ENCODE assay signal across 7 cellular contexts in genomic region chr17:77475012-77475976, GRCh38.
DNase-seq lines count a peak whose midpoint lies in the region; ATAC-seq and TF ChIP-seq lines count a peak whose summit lies in the region.

No MANE protein-coding gene starts in this region.

- peaks cover 31% of the 10 kb centered on the region for H3K36me3 Mint-ChIP-seq in activated CD4-positive, alpha-beta memory T cell treated with anti-CD3 and anti-CD28 coated beads for 36 hours
- H3K36me3 Mint-ChIP-seq in endothelial cell (ENCODE audit: low read depth, unreplicated experiment) = peaks cover 15% of the 10 kb centered on the region

- H3K9me3 Mint-ChIP-seq in activated CD4-positive, alpha-beta memory T cell treated with anti-CD3 and anti-CD28 coated beads for 36 hours = no peaks in the 10 kb centered on the region
- no peaks in the 10 kb centered on the region for H3K9me3 Mint-ChIP-seq in endothelial cell (ENCODE audit: unreplicated experiment)

- peak overlapping the region; percentile 45 for H3K4me3 Mint-ChIP-seq in activated CD4-positive, alpha-beta memory T cell treated with anti-CD3 and anti-CD28 coated beads for 36 hours
- peak overlapping the region; percentile 11 for H3K4me3 Mint-ChIP-seq in endothelial cell (ENCODE audit: unreplicated experiment)

- no peak overlapping the region for H3K4me3 ChIP-seq in KMS-11 (IDR thresholded peaks at IDR 0.05; ENCODE audit: insufficient read depth, low read depth, low read length)

- peak; percentile 89 for DNase-seq in activated CD4-positive, alpha-beta memory T cell treated with anti-CD3 and anti-CD28 coated beads for 36 hours
- DNase-seq in endothelial cell (ENCODE audit: low spot score) = no peak
- peak; percentile 59 for DNase-seq in stimulated activated CD4-positive, alpha-beta T cell treated with anti-CD3 and anti-CD28 coated beads, Interleukin-12 subunit alpha, Interleukin-12 subunit beta, amount 100 ng/mL, for 4 hours
- no peak for DNase-seq in NCI-H774 (lab: John Stamatoyannopoulos, UW)

- H3K27me3 Mint-ChIP-seq in activated CD4-positive, alpha-beta memory T cell treated with anti-CD3 and anti-CD28 coated beads for 36 hours = no peaks in the 10 kb centered on the region
- peaks cover 19% of the 10 kb centered on the region for H3K27me3 Mint-ChIP-seq in endothelial cell (ENCODE audit: unreplicated experiment)

- intact Hi-C loops in activated CD4-positive, alpha-beta memory T cell treated with anti-CD3 and anti-CD28 coated beads for 36 hours (cut with micrococcal nuclease) = loop anchor here (10.0 kb wide), 1 partner anchor 370 kb away; no protein-coding TSS in a partner anchor

- peak overlapping the region; percentile 86 for H3K27ac Mint-ChIP-seq in activated CD4-positive, alpha-beta memory T cell treated with anti-CD3 and anti-CD28 coated beads for 36 hours
- peak overlapping the region; percentile 48 for H3K27ac Mint-ChIP-seq in endothelial cell (ENCODE audit: unreplicated experiment)

- no peaks in the 10 kb centered on the region for H3K27me3 ChIP-seq in KMS-11 (ENCODE audit: insufficient read depth, low read depth)

- H2AFZ ChIP-seq in KMS-11 (ENCODE audit: low read depth) = no peak overlapping the region

- CTCF ChIA-PET in activated CD4-positive, alpha-beta memory T cell treated with anti-CD3 and anti-CD28 coated beads for 36 hours (lab: Charles Lee) = interaction anchor here (0.7 to 7.7 kb wide), 8 partner anchors 15 to 538 kb away, joined by 3 to 60 read pairs (median 12); no protein-coding TSS in a partner anchor

- POLR2A ChIA-PET in activated CD4-positive, alpha-beta memory T cell treated with anti-CD3 and anti-CD28 coated beads for 36 hours (lab: Charles Lee) = interaction anchor here (0.7 to 5.9 kb wide), 11 partner anchors 10 to 483 kb away, joined by 3 to 114 read pairs (median 5); partner anchors contain the start of gene TNRC6C

- TF ChIP-seq CTCF in KMS-11 (conservative IDR thresholded peaks at IDR 0.05; ENCODE audit: low read depth, low read length) = no peak
- no peak for TF ChIP-seq CTCF in endothelial cell (IDR thresholded peaks at IDR 0.05; ENCODE audit: unreplicated experiment)

- peak overlapping the region; percentile 61; the same call in 1 of the 2 replicates for H3K4me2 ChIP-seq in KMS-11

- H3K4me1 Mint-ChIP-seq in activated CD4-positive, alpha-beta memory T cell treated with anti-CD3 and anti-CD28 coated beads for 36 hours (ENCODE audit: low read depth) = peaks cover 92% of the 10 kb centered on the region
- peaks cover 96% of the 10 kb centered on the region for H3K4me1 Mint-ChIP-seq in endothelial cell (ENCODE audit: unreplicated experiment)

- H3K36me3 ChIP-seq in KMS-11 (ENCODE audit: insufficient read depth) = no peaks in the 10 kb centered on the region

- 0 out of 2 replicates have a peak overlapping the region, but pooled peaks have one; percentile 7 for H3K9ac ChIP-seq in KMS-11

- H4K20me1 ChIP-seq in KMS-11 (ENCODE audit: insufficient read depth) = no peaks in the 10 kb centered on the region; the same call in 1 of the 2 replicates

- peak overlapping the region; percentile 1; the same call in 1 of the 2 replicates for H3K27ac ChIP-seq in KMS-11

- H3K4me1 ChIP-seq in KMS-11 (ENCODE audit: low read depth, poor library complexity, severe bottlenecking) = peaks cover 63% of the 10 kb centered on the region

- ATAC-seq in HG02610 (IDR thresholded peaks at IDR 0.05; ENCODE audit: unreplicated experiment) (no peak), GM21825 (IDR thresholded peaks at IDR 0.05; ENCODE audit: unreplicated experiment) (no peak)

- peaks cover 85% of the 10 kb centered on the region for H3K79me2 ChIP-seq in KMS-11 (ENCODE audit: insufficient read depth, low read depth)

Comparison
In these comparisons a context has a peak if more than half of its experiments do, and no peak if none do; other contexts are left out.
1. DNase-seq: peak in activated CD4-positive, alpha-beta memory T cell treated with anti-CD3 and anti-CD28 coated beads for 36 hours (single experiment) and stimulated activated CD4-positive, alpha-beta T cell treated with anti-CD3 and anti-CD28 coated beads, Interleukin-12 subunit alpha, Interleukin-12 subunit beta, amount 100 ng/mL, for 4 hours (single experiment); none in endothelial cell (single experiment) and NCI-H774 (single experiment).